16 cellular contexts compared by ENCODE assay signal in genomic region chr6:126094411-126094810, GRCh38.
DNase-seq lines count a peak whose midpoint lies in the region; ATAC-seq and TF ChIP-seq lines count a peak whose summit lies in the region.
"Had no signal": no experiment of that assay in that cellular context is flagged by ENCODE, and none has a peak within 500 bp of the region (broad histone marks: within the 10 kb centered on the region; RNA-seq: fewer than 3 reads in every experiment).

No MANE protein-coding gene starts in this region.

- peak overlapping the region; percentile 37 for H3K27ac ChIP-seq in HL-60 (replicated peaks)

- H3K4me1 Mint-ChIP-seq in activated CD8-positive, alpha-beta T cell treated with anti-CD3 and anti-CD28 coated beads, Interleukin-2, amount 10 ng/mL, durations not matched to agents 7 days and 5 days (ENCODE audit: low read depth), result no peaks in the 10 kb centered on the region
- H3K4me1 Mint-ChIP-seq: IgD-negative memory B cell had no signal

- no peak overlapping the region for H3K4me3 ChIP-seq in HL-60 (replicated peaks; ENCODE audit: insufficient read depth, low read length)
- H3K4me3 ChIP-seq in epithelial cell of esophagus (ENCODE audit: low read length), result no peak overlapping the region
- H3K4me3 ChIP-seq in MG63, result no peak overlapping the region
- H3K4me3 ChIP-seq: HAP-1 had no signal

- H3K27me3 Mint-ChIP-seq in activated CD8-positive, alpha-beta T cell treated with anti-CD3 and anti-CD28 coated beads, Interleukin-2, amount 10 ng/mL, durations not matched to agents 7 days and 5 days (ENCODE audit: low read depth), result no peaks in the 10 kb centered on the region
- H3K27me3 Mint-ChIP-seq: IgD-negative memory B cell had no signal

- POLR2A ChIA-PET in activated CD8-positive, alpha-beta T cell treated with anti-CD3 and anti-CD28 coated beads, Interleukin-2, amount 10 ng/mL, durations not matched to agents 7 days and 5 days (lab: Charles Lee), result interaction anchor here (0.6 kb wide), 1 partner anchor 829 kb away, joined by 3 read pairs; no protein-coding TSS in a partner anchor

- H3K36me3 ChIP-seq in MG63, result no peaks in the 10 kb centered on the region
- H3K36me3 ChIP-seq: HAP-1 had no signal

- ATAC-seq in activated CD8-positive, alpha-beta T cell treated with anti-CD3 and anti-CD28 coated beads, Interleukin-2, amount 10 ng/mL, durations not matched to agents 7 days and 5 days, result no peak
- ATAC-seq: CD8-positive, alpha-beta T cell had no signal

- H3K27ac Mint-ChIP-seq in activated CD8-positive, alpha-beta T cell treated with anti-CD3 and anti-CD28 coated beads, Interleukin-2, amount 10 ng/mL, durations not matched to agents 7 days and 5 days, result no peak overlapping the region
- H3K27ac Mint-ChIP-seq: CD14-positive monocyte; CD8-positive, alpha-beta T cell; IgD-negative memory B cell had no signal

- H3K9me3 ChIP-seq in MG63, result no peaks in the 10 kb centered on the region
- H3K9me3 ChIP-seq: HAP-1 had no signal

- H3K27me3 ChIP-seq in HL-60 (ENCODE audit: insufficient read depth, poor library complexity, severe bottlenecking) (no peaks in the 10 kb centered on the region), MG63 (no peaks in the 10 kb centered on the region)

- no peak for TF ChIP-seq CTCF in HL-60 (IDR thresholded peaks at IDR 0.05; ENCODE audit: insufficient read depth, low read length)
- no peak for TF ChIP-seq CTCF in epithelial cell of esophagus (IDR thresholded peaks at IDR 0.05; ENCODE audit: insufficient read depth, low read depth, low read length, missing control alignments)

- H3K4me3 Mint-ChIP-seq in activated CD8-positive, alpha-beta T cell treated with anti-CD3 and anti-CD28 coated beads, Interleukin-2, amount 10 ng/mL, durations not matched to agents 7 days and 5 days, result no peak overlapping the region
- H3K4me3 Mint-ChIP-seq: CD14-positive monocyte; CD8-positive, alpha-beta T cell; IgD-negative memory B cell had no signal

- H3K9me3 Mint-ChIP-seq in activated CD8-positive, alpha-beta T cell treated with anti-CD3 and anti-CD28 coated beads, Interleukin-2, amount 10 ng/mL, durations not matched to agents 7 days and 5 days (ENCODE audit: insufficient read depth), result no peaks in the 10 kb centered on the region
- H3K9me3 Mint-ChIP-seq: CD14-positive monocyte; CD8-positive, alpha-beta T cell; IgD-negative memory B cell had no signal

- no peaks in the 10 kb centered on the region for H3K36me3 Mint-ChIP-seq in activated CD8-positive, alpha-beta T cell treated with anti-CD3 and anti-CD28 coated beads, Interleukin-2, amount 10 ng/mL, durations not matched to agents 7 days and 5 days (ENCODE audit: low read depth)
- H3K36me3 Mint-ChIP-seq: CD14-positive monocyte had no signal

- CTCF ChIA-PET in activated CD8-positive, alpha-beta T cell treated with anti-CD3 and anti-CD28 coated beads, Interleukin-2, amount 10 ng/mL, durations not matched to agents 7 days and 5 days (lab: Charles Lee), result interaction anchor here (0.7 kb wide), 1 partner anchor 12 kb away, joined by 3 read pairs; no protein-coding TSS in a partner anchor

- DNase-seq in Ammon's horn (ENCODE audit: low spot score), result peak; percentile 21
- DNase-seq in HL-60 (ENCODE audit: low read depth in 1 of 2, low spot score in 1 of 2), result peak in 1 of 2 experiments; percentile 56
- DNase-seq in epithelial cell of esophagus (ENCODE audit: low read depth), result peak; percentile 30
- peak; percentile 44 for DNase-seq in medulla oblongata (ENCODE audit: extremely low spot score)
- DNase-seq in MG63, result no peak
- DNase-seq in NCI-H1930 (lab: John Stamatoyannopoulos, UW), result no peak
- DNase-seq in activated CD8-positive, alpha-beta T cell treated with anti-CD3 and anti-CD28 coated beads, Interleukin-2, amount 10 ng/mL, durations not matched to agents 7 days and 5 days, result no peak
- DNase-seq in HuH-7.5 (ENCODE audit: low spot score), result no peak
- DNase-seq: CD8-positive, alpha-beta T cell; COR-L47; DMS153; DMS79 treated with DMSO at 0.1 percent for 48 hours; EL had no signal

Comparison
In these comparisons a context has a peak if more than half of its experiments do, and no peak if none do; other contexts are left out.
1. DNase-seq: peak in Ammon's horn (single experiment), epithelial cell of esophagus (single experiment) and medulla oblongata (single experiment); none in MG63 (single experiment), NCI-H1930 (0 of 2), activated CD8-positive, alpha-beta T cell treated with anti-CD3 and anti-CD28 coated beads, Interleukin-2, amount 10 ng/mL, durations not matched to agents 7 days and 5 days (single experiment) and HuH-7.5 (single experiment).